Comparison of ENCODE assay signal across 9 cellular contexts in the genomic region with DNA sequence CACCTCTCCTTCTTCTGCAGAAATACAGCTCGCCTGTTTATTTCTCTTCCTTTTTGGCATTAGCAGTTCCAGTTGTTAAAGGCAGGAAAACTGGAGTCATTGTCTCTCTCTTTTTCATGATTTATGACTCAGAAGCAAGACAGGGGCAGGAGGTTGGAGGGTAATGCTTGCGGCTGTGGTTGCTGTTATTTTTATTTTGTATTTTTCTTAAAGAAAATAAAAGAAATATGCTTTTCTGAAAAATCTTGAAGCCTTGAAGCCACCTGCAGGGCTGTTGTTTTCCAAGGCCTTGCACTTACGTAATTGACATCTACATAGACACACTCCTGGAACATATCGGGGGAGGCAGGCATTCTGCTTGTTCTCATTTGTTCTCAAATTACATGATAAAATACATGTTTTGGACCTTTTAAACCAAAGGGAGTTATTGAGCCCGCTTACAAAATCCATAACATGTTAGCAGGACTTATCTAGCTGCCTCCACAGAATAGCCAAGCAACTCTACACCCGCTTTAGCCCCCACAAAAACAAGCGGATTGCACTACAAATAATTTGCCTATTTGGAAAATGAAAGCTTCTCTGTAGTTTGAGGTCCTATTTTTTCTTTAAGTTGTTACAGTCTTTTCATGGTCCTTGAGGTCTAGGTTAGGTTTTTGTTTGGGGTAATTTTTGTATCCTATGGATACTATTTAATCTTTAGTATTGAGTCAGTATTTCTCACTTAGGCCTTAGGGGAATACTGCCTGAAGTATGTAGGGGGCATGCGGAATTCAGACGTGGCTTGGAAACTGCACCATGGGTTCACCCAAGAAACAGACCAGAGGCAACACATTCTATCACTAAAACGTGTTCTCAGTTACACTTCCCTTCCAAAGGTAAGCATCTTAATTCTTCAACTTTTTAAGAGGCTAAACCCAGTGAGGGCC.
A peak's percentile ranks its signal among the peaks of the same experiment; 100 is the strongest.
DNase-seq lines count a peak whose midpoint lies in the region; ATAC-seq and TF ChIP-seq lines count a peak whose summit lies in the region.
"Had no signal": no experiment of that assay in that cellular context is flagged by ENCODE, and none has a peak within 500 bp of the region (broad histone marks: within the 10 kb centered on the region; RNA-seq: fewer than 3 reads in every experiment).

No MANE protein-coding gene starts in this region.

- POLR2A ChIA-PET in AG04450 (lab: Yijun Ruan, JAX) = no interaction called here

- peaks cover 5% of the 10 kb centered on the region for H3K4me1 ChIP-seq in left ventricle myocardium inferior
- H3K4me1 ChIP-seq: BLaER1 had no signal

- TF ChIP-seq CTCF in AG04450 (IDR thresholded peaks at IDR 0.05; ENCODE audit: low read depth, low read length) (no peak), astrocyte of the cerebellum (IDR thresholded peaks at IDR 0.05; ENCODE audit: low read depth, low read length, missing control alignments) (no peak), left ventricle myocardium inferior (IDR thresholded peaks at IDR 0.05; ENCODE audit: borderline replicate concordance) (peak; percentile 17)

- no peaks in the 10 kb centered on the region for H3K36me3 ChIP-seq in left ventricle myocardium inferior
- H3K36me3 ChIP-seq: BLaER1 had no signal

- DNase-seq in AG04450 (ENCODE audit: low read depth, low spot score) (no peak), astrocyte of the cerebellum (ENCODE audit: low read depth) (no peak), left ventricle myocardium inferior (no peak), non-pigmented ciliary epithelial cell (ENCODE audit: low read depth) (peak; percentile 4), DMS153 treated with DMSO at 0.1 percent for 48 hours (lab: John Stamatoyannopoulos, UW; ENCODE audit: unreplicated experiment) (no peak), hippocampal formation (lab: John Stamatoyannopoulos, UW) (no peak)
- no peak for DNase-seq in stimulated activated naive CD4-positive, alpha-beta T cell (lab: John Stamatoyannopoulos, UW)

- in situ Hi-C loops in astrocyte of the cerebellum (cut with HindIII; ENCODE audit: low sequenced_read_pairs) = no loop called here

- H3K27ac ChIP-seq in AG04450 (ENCODE audit: low read depth, low read length) (no peak overlapping the region), left ventricle myocardium inferior (replicated peaks) (peak overlapping the region; percentile 85)
- H3K27ac ChIP-seq: BLaER1 had no signal

- ATAC-seq in GM21619 (IDR thresholded peaks at IDR 0.05; ENCODE audit: unreplicated experiment) = no peak

- no peaks in the 10 kb centered on the region for H3K27me3 ChIP-seq in AG04450 (ENCODE audit: control insufficient read depth, insufficient read depth, low read length)
- H3K27me3 ChIP-seq in left ventricle myocardium inferior (ENCODE audit: low read depth) = peaks cover 32% of the 10 kb centered on the region
- H3K27me3 ChIP-seq: BLaER1 had no signal

- no peaks in the 10 kb centered on the region for H3K9me3 ChIP-seq in AG04450 (ENCODE audit: control insufficient read depth, insufficient read depth, low read length)
- H3K9me3 ChIP-seq in left ventricle myocardium inferior (replicated peaks) = no peaks in the 10 kb centered on the region

- CTCF ChIA-PET in AG04450 (lab: Charles Lee) = no interaction called here

- H3K4me3 ChIP-seq in AG04450 (ENCODE audit: low read depth, low read length) (peak overlapping the region; percentile 57; the same call in 1 of the 2 replicates), astrocyte of the cerebellum (ENCODE audit: low read depth, low read length) (peak overlapping the region; percentile 42), left ventricle myocardium inferior (peak overlapping the region; percentile 66)
- H3K4me3 ChIP-seq: BLaER1 had no signal

- intact Hi-C loops in left ventricle myocardium inferior (cut with micrococcal nuclease) = no loop called here
